Comparison of ENCODE assay signal across 19 cellular contexts in genomic region chr16:57054338-57054737, GRCh38. TPM values are rescaled to one million over a fixed set of nuclear protein-coding genes. Genes with fewer than 3 reads are reported as not detected.
DNase-seq lines count a peak whose midpoint lies in the region; ATAC-seq and TF ChIP-seq lines count a peak whose summit lies in the region.
"Had no signal": no experiment of that assay in that cellular context is flagged by ENCODE, and none has a peak within 500 bp of the region (broad histone marks: within the 10 kb centered on the region; RNA-seq: fewer than 3 reads in every experiment).

No MANE protein-coding gene starts in this region.

- BruUV-seq in IMR-90 (replicated peaks; lab: Mats Ljungman, UMichigan), result no TSS peak

- no peak overlapping the region for H2BK5ac ChIP-seq in IMR-90 (ENCODE audit: low read depth, low read length, poor library complexity, severe bottlenecking)

- H2BK120ac ChIP-seq in IMR-90 (ENCODE audit: low read depth, low read length), result no peak overlapping the region

- peaks cover 31% of the 10 kb centered on the region for H3K36me3 Mint-ChIP-seq in activated naive CD4-positive, alpha-beta T cell treated with anti-CD3 and anti-CD28 coated beads for 36 hours (ENCODE audit: low read depth)
- H3K36me3 Mint-ChIP-seq in activated naive CD4-positive, alpha-beta T cell treated with anti-CD3 and anti-CD28 coated beads, Interleukin-2, amount 50 U/mL, for 72 hours, result peaks cover 16 to 20% of the 10 kb centered on the region in 2 donors
- peaks cover 35% of the 10 kb centered on the region for H3K36me3 Mint-ChIP-seq in activated naive CD8-positive, alpha-beta T cell treated with anti-CD3 and anti-CD28 coated beads for 36 hours
- peaks cover 68% of the 10 kb centered on the region for H3K36me3 Mint-ChIP-seq in stimulated activated memory B cell treated with anti-CD40 and anti-IgM and Interleukin-4, amounts not matched to agents 10 μg/mL and 1 μg/mL and 100 μg/mL, for 72 hours

- no peak overlapping the region for H3K4me3 ChIP-seq in IMR-90 (ENCODE audit: insufficient read depth, low read depth, low read length)
- H3K4me3 ChIP-seq: MG63 had no signal

- no peak overlapping the region for H2BK20ac ChIP-seq in IMR-90 (ENCODE audit: low read depth, low read length)

- H3K27me3 Mint-ChIP-seq in activated naive CD4-positive, alpha-beta T cell treated with anti-CD3 and anti-CD28 coated beads for 36 hours (ENCODE audit: low read depth), result no peaks in the 10 kb centered on the region
- no peaks in the 10 kb centered on the region for H3K27me3 Mint-ChIP-seq in activated naive CD8-positive, alpha-beta T cell treated with anti-CD3 and anti-CD28 coated beads for 36 hours
- no peaks in the 10 kb centered on the region for H3K27me3 Mint-ChIP-seq in stimulated activated memory B cell treated with anti-CD40 and anti-IgM and Interleukin-4, amounts not matched to agents 10 μg/mL and 1 μg/mL and 100 μg/mL, for 72 hours

- no peak for ATAC-seq in activated naive CD4-positive, alpha-beta T cell treated with anti-CD3 and anti-CD28 coated beads, Interleukin-2, amount 50 U/mL, for 72 hours
- ATAC-seq in IMR-90 (ENCODE audit: low read depth) (no peak), GM18498 (IDR thresholded peaks at IDR 0.05; ENCODE audit: unreplicated experiment) (no peak)
- ATAC-seq in stimulated activated memory B cell treated with anti-CD40 and anti-IgM and Interleukin-4, amounts not matched to agents 10 μg/mL and 1 μg/mL and 100 μg/mL, for 72 hours, result no peak

- H4K5ac ChIP-seq in IMR-90 (ENCODE audit: low read depth, low read length), result no peak overlapping the region

- TF ChIP-seq CTCF in IMR-90 (conservative IDR thresholded peaks at IDR 0.05; ENCODE audit: low read depth, low read length), result no peak

- 85% methylated on average over 4 of the region's 5 CpGs; no CpG with 5 or more reads in 1 of the 2 experiments for WGBS in IMR-90 (ENCODE audit: extremely low coverage in 2 of 2, insufficient read length in 1 of 2), 2 experiments

- H3K9me3 ChIP-seq in IMR-90 (ENCODE audit: control insufficient read depth, insufficient read depth, low read length), result no peaks in the 10 kb centered on the region
- H3K9me3 ChIP-seq: BE2C, MG63 had no signal

- H2AFZ ChIP-seq in IMR-90 (replicated peaks; ENCODE audit: low read length, poor library complexity), result no peak overlapping the region

- no peaks in the 10 kb centered on the region for H3K9me3 Mint-ChIP-seq in activated naive CD4-positive, alpha-beta T cell treated with anti-CD3 and anti-CD28 coated beads for 36 hours
- H3K9me3 Mint-ChIP-seq in activated naive CD4-positive, alpha-beta T cell treated with anti-CD3 and anti-CD28 coated beads, Interleukin-2, amount 50 U/mL, for 72 hours, result no peaks in the 10 kb centered on the region
- no peaks in the 10 kb centered on the region for H3K9me3 Mint-ChIP-seq in activated naive CD8-positive, alpha-beta T cell treated with anti-CD3 and anti-CD28 coated beads for 36 hours
- H3K9me3 Mint-ChIP-seq in stimulated activated memory B cell treated with anti-CD40 and anti-IgM and Interleukin-4, amounts not matched to agents 10 μg/mL and 1 μg/mL and 100 μg/mL, for 72 hours, result no peaks in the 10 kb centered on the region
- H3K9me3 Mint-ChIP-seq: HFFc6 had no signal

- peak overlapping the region; percentile 54 for H3K27ac Mint-ChIP-seq in activated naive CD4-positive, alpha-beta T cell treated with anti-CD3 and anti-CD28 coated beads for 36 hours
- H3K27ac Mint-ChIP-seq in activated naive CD4-positive, alpha-beta T cell treated with anti-CD3 and anti-CD28 coated beads, Interleukin-2, amount 50 U/mL, for 72 hours, result peak overlapping the region in 1 of 2 donors; percentile 77
- H3K27ac Mint-ChIP-seq in activated naive CD8-positive, alpha-beta T cell treated with anti-CD3 and anti-CD28 coated beads for 36 hours, result peak overlapping the region; percentile 75
- peak overlapping the region; percentile 97 for H3K27ac Mint-ChIP-seq in stimulated activated memory B cell treated with anti-CD40 and anti-IgM and Interleukin-4, amounts not matched to agents 10 μg/mL and 1 μg/mL and 100 μg/mL, for 72 hours
- H3K27ac Mint-ChIP-seq: HFFc6 had no signal

- H3K4me2 ChIP-seq in IMR-90 (ENCODE audit: low read depth, low read length), result no peak overlapping the region
- H3K4me2 ChIP-seq: KMS-11 had no signal

- no peak overlapping the region for H4K8ac ChIP-seq in IMR-90 (ENCODE audit: low read depth in 2 of 2, low read length in 2 of 2)

- no peaks in the 10 kb centered on the region; the same call in 1 of the 2 replicates for H3K9me1 ChIP-seq in IMR-90 (ENCODE audit: insufficient read depth, low read length)

- no peak for TF ChIP-seq POLR2A in IMR-90 (IDR thresholded peaks at IDR 0.05; ENCODE audit: low read depth, low read length)

- H3K4me1 Mint-ChIP-seq in activated naive CD4-positive, alpha-beta T cell treated with anti-CD3 and anti-CD28 coated beads for 36 hours (ENCODE audit: low read depth), result peaks cover 27% of the 10 kb centered on the region
- peaks cover 29% of the 10 kb centered on the region for H3K4me1 Mint-ChIP-seq in activated naive CD8-positive, alpha-beta T cell treated with anti-CD3 and anti-CD28 coated beads for 36 hours
- H3K4me1 Mint-ChIP-seq in stimulated activated memory B cell treated with anti-CD40 and anti-IgM and Interleukin-4, amounts not matched to agents 10 μg/mL and 1 μg/mL and 100 μg/mL, for 72 hours, result peaks cover 43% of the 10 kb centered on the region

- H3K4me3 Mint-ChIP-seq in activated naive CD4-positive, alpha-beta T cell treated with anti-CD3 and anti-CD28 coated beads for 36 hours, result no peak overlapping the region
- no peak overlapping the region for H3K4me3 Mint-ChIP-seq in activated naive CD8-positive, alpha-beta T cell treated with anti-CD3 and anti-CD28 coated beads for 36 hours
- H3K4me3 Mint-ChIP-seq in stimulated activated memory B cell treated with anti-CD40 and anti-IgM and Interleukin-4, amounts not matched to agents 10 μg/mL and 1 μg/mL and 100 μg/mL, for 72 hours, result no peak overlapping the region
- H3K4me3 Mint-ChIP-seq: HFFc6 had no signal

- in situ Hi-C loops in IMR-90 (cut with MboI; ENCODE audit: low sequenced_read_pairs), result no loop called here

- H4K91ac ChIP-seq in IMR-90 (ENCODE audit: insufficient read depth, low read depth, low read length), result no peak overlapping the region

- no peak overlapping the region for H3K56ac ChIP-seq in IMR-90 (ENCODE audit: extremely low read depth, insufficient read depth, low read length)

- dilution Hi-C loops in IMR-90 (cut with HindIII; ENCODE audit: low sequenced_read_pairs, unreplicated experiment), result no loop called here

- intact Hi-C loops in activated naive CD4-positive, alpha-beta T cell treated with anti-CD3 and anti-CD28 coated beads for 36 hours (cut with micrococcal nuclease), result no loop called here
- intact Hi-C loops in IMR-90 (cut with micrococcal nuclease), result no loop called here

- DNase-seq in activated naive CD4-positive, alpha-beta T cell treated with anti-CD3 and anti-CD28 coated beads for 36 hours, result no peak
- DNase-seq in activated naive CD4-positive, alpha-beta T cell treated with anti-CD3 and anti-CD28 coated beads, Interleukin-2, amount 50 U/mL, for 72 hours (ENCODE audit: low spot score in 2 of 2), result no peak
- DNase-seq in IMR-90 (no peak), NCI-H2227 treated with DMSO at 0.1 percent for 48 hours (lab: John Stamatoyannopoulos, UW) (no peak)
- DNase-seq in activated naive CD8-positive, alpha-beta T cell treated with anti-CD3 and anti-CD28 coated beads for 36 hours, result no peak
- DNase-seq in stimulated activated CD4-positive, alpha-beta T cell treated with anti-CD3 and anti-CD28 coated beads, Interleukin-15, amount 100 ng/mL, for 24 hours, result no peak
- DNase-seq: BE2C, DMS153, EL, HFFc6, MG63, NCI-H1105, NCI-H1930, NCI-H2171, NCI-H510A treated with DMSO at 0.1 percent for 48 hours, SIG-M5 had no signal

- peaks cover 29% of the 10 kb centered on the region for H3K36me3 ChIP-seq in IMR-90 (ENCODE audit: control insufficient read depth, insufficient read depth, low read length)
- H3K36me3 ChIP-seq: BE2C, MG63 had no signal

- no peak overlapping the region for H3K27ac ChIP-seq in IMR-90 (ENCODE audit: insufficient read depth, low read length)
- H3K27ac ChIP-seq: KMS-11 had no signal

- no peak overlapping the region for H3K18ac ChIP-seq in IMR-90 (ENCODE audit: low read depth, low read length)

- H3K79me1 ChIP-seq in IMR-90 (ENCODE audit: low read depth in 1 of 2, low read length in 2 of 2), result no peaks in the 10 kb centered on the region

- no peak overlapping the region for H3K14ac ChIP-seq in IMR-90 (replicated peaks; ENCODE audit: low read depth, low read length)

- no peaks in the 10 kb centered on the region for H3K4me1 ChIP-seq in IMR-90 (ENCODE audit: control insufficient read depth, insufficient read depth, low read length)
- H3K4me1 ChIP-seq: BE2C had no signal

- CTCF ChIA-PET in activated naive CD4-positive, alpha-beta T cell treated with anti-CD3 and anti-CD28 coated beads for 36 hours (lab: Charles Lee), result interaction anchor here (0.7 to 4.8 kb wide), 2 partner anchors 89 to 141 kb away, joined by 3 to 27 read pairs; no protein-coding TSS in a partner anchor
- CTCF ChIA-PET in IMR-90 (lab: Yijun Ruan, JAX), result no interaction called here

- no peak overlapping the region for H2AK5ac ChIP-seq in IMR-90 (ENCODE audit: low read depth, low read length)

- H3K27me3 ChIP-seq in IMR-90 (ENCODE audit: control insufficient read depth, insufficient read depth, low read length), result no peaks in the 10 kb centered on the region
- H3K27me3 ChIP-seq: BE2C, MG63 had no signal

- no peak overlapping the region for H2BK15ac ChIP-seq in IMR-90 (ENCODE audit: low read depth, low read length)

- no peak overlapping the region for H3K23ac ChIP-seq in IMR-90 (ENCODE audit: low read depth, low read length)

- no peak overlapping the region for H3K4ac ChIP-seq in IMR-90 (ENCODE audit: low read depth, low read length)

- POLR2A ChIA-PET in IMR-90 (lab: Charles Lee; ENCODE audit: unreplicated experiment), result no interaction called here

- no peak overlapping the region for H3K9ac ChIP-seq in IMR-90 (ENCODE audit: low read depth, low read length)
- H3K9ac ChIP-seq: KMS-11 had no signal

- peak overlapping the region; percentile 13 for H2AK9ac ChIP-seq in IMR-90 (replicated peaks; ENCODE audit: low read depth, low read length, poor library complexity)

- no peaks in the 10 kb centered on the region for H4K20me1 ChIP-seq in IMR-90 (ENCODE audit: insufficient read depth, low read length)

- TF ChIP-seq RAD21 in IMR-90 (IDR thresholded peaks at IDR 0.05; ENCODE audit: low read length), result no peak

TF ChIP-seq in IMR-90, 13 proteins besides CTCF, POLR2A, EP300 and RAD21 (continues in another document):
- TF ChIP-seq NFE2L2 (IDR thresholded peaks at IDR 0.05; ENCODE audit: low read depth, low read length) (no peak), CHD1 (IDR thresholded peaks at IDR 0.05; ENCODE audit: low read depth, low read length) (no peak)

RNA-seq across cellular contexts. Expression of gene CPNE2, which starts 38.0 kb away (rescaled TPM):
- total RNA-seq in activated naive CD4-positive, alpha-beta T cell treated with anti-CD3 and anti-CD28 coated beads for 36 hours, result 1 to 10 TPM; 5.1 TPM
- 10 to 100 TPM in 1 of 2 donors, 1 to 10 TPM in 1; 5.1 to 11.5 TPM for total RNA-seq in activated naive CD4-positive, alpha-beta T cell treated with anti-CD3 and anti-CD28 coated beads, Interleukin-2, amount 50 U/mL, for 72 hours
- total RNA-seq in IMR-90 (2012; rRNA removed), result 9.2 and 15.4 TPM in 2 replicates
- 48.0 and 50.3 TPM in 2 replicates for polyA plus RNA-seq in IMR-90 (2012; rRNA removed)
- 23.4 and 53.6 TPM in 2 replicates for polyA plus RNA-seq in IMR-90 (2012; cell fraction: cytosol; rRNA removed)
- 22.4 and 40.8 TPM in 2 replicates for polyA plus RNA-seq in IMR-90 (2012; cell fraction: nucleus; rRNA removed; ENCODE audit: low replicate concordance)
- 10 to 100 TPM; 10.4 TPM for total RNA-seq in activated naive CD8-positive, alpha-beta T cell treated with anti-CD3 and anti-CD28 coated beads for 36 hours
